In genomic region chr11:111598546-111598945, GRCh38 we compare ENCODE assay signal across 1 cellular context.
TF ChIP-seq lines count a peak whose summit lies in the region.

No MANE protein-coding gene starts in this region.

TF ChIP-seq in HepG2, 621 proteins besides CTCF, POLR2A, EP300 and RAD21:
- no peak for TF ChIP-seq ZBTB4 (CRISPR knock-in tag; IDR thresholded peaks at IDR 0.05; ENCODE audit: borderline replicate concordance)
- TF ChIP-seq ZC3H13 (CRISPR knock-in tag; IDR thresholded peaks at IDR 0.05): no peak
